ENCODE assay signal across 14 cellular contexts in genomic region chr2:205079173-205079572, GRCh38.
DNase-seq lines count a peak whose midpoint lies in the region; ATAC-seq, FAIRE-seq and TF ChIP-seq lines count a peak whose summit lies in the region.
"Had no signal": no experiment of that assay in that cellular context is flagged by ENCODE, and none has a peak within 500 bp of the region (broad histone marks: within the 10 kb centered on the region; RNA-seq: fewer than 3 reads in every experiment).

No MANE protein-coding gene starts in this region.

- H4K20me1 ChIP-seq in HepG2 (ENCODE audit: insufficient read depth, low read length): no peaks in the 10 kb centered on the region
- H4K20me1 ChIP-seq: BLaER1 treated with 17β-estradiol and CSF1 and Interleukin-3, amounts not matched to agents 10 nM and 100 nM had no signal

- no peak for TF ChIP-seq POLR2A in HepG2 (IDR thresholded peaks at IDR 0.05; ENCODE audit: insufficient read depth in 1 of 2, low read depth in 2 of 2, low read length in 2 of 2)

- no peaks in the 10 kb centered on the region for H3K27me3 ChIP-seq in CD4-positive, alpha-beta memory T cell (ENCODE audit: insufficient read depth, low read length)
- no peaks in the 10 kb centered on the region for H3K27me3 ChIP-seq in HepG2 (ENCODE audit: control insufficient read depth in 1 of 2, insufficient read depth in 2 of 2, low read length in 2 of 2)
- H3K27me3 ChIP-seq: BLaER1 treated with 17β-estradiol and CSF1 and Interleukin-3, amounts not matched to agents 10 nM and 100 nM had no signal

- no peak for TF ChIP-seq CTCF in HepG2 (CRISPR knock-in tag; IDR thresholded peaks at IDR 0.05)

- peaks cover 47% of the 10 kb centered on the region for H3K4me1 ChIP-seq in CD4-positive, alpha-beta memory T cell (ENCODE audit: insufficient read depth, low read length)
- no peaks in the 10 kb centered on the region for H3K4me1 ChIP-seq in HepG2 (ENCODE audit: insufficient read depth, low read length)
- H3K4me1 ChIP-seq: BLaER1 treated with 17β-estradiol and CSF1 and Interleukin-3, amounts not matched to agents 10 nM and 100 nM had no signal

- peaks cover 10% of the 10 kb centered on the region for H3K9me3 Mint-ChIP-seq in activated naive CD4-positive, alpha-beta T cell treated with anti-CD3 and anti-CD28 coated beads, Interleukin-2, amount 10 ng/mL, durations not matched to agents 7 days and 5 days
- H3K9me3 Mint-ChIP-seq in CD4-positive, alpha-beta memory T cell: peaks cover 0 to 2% (median 0%) of the 10 kb centered on the region in 8 donors
- peaks cover 0 to 4% (median 0%) of the 10 kb centered on the region in 9 donors for H3K9me3 Mint-ChIP-seq in naive thymus-derived CD8-positive, alpha-beta T cell
- H3K9me3 Mint-ChIP-seq: IgD-negative memory B cell had no signal

- H3K27ac Mint-ChIP-seq in activated naive CD4-positive, alpha-beta T cell treated with anti-CD3 and anti-CD28 coated beads, Interleukin-2, amount 10 ng/mL, durations not matched to agents 7 days and 5 days: peak overlapping the region; percentile 99
- H3K27ac Mint-ChIP-seq in CD4-positive, alpha-beta memory T cell: peak overlapping the region; percentile 36 to 92 (median 78)
- peak overlapping the region; percentile 90 for H3K27ac Mint-ChIP-seq in T-helper 17 cell
- peak overlapping the region; percentile 61 to 98 (median 93) for H3K27ac Mint-ChIP-seq in naive thymus-derived CD8-positive, alpha-beta T cell
- H3K27ac Mint-ChIP-seq: IgD-negative memory B cell had no signal

- POLR2A ChIA-PET in CD4-positive, alpha-beta memory T cell (lab: Charles Lee; ENCODE audit: partially characterized antibody): no interaction called here
- POLR2A ChIA-PET in naive thymus-derived CD8-positive, alpha-beta T cell (lab: Charles Lee): no interaction called here
- POLR2A ChIA-PET in HepG2 (lab: Yijun Ruan, JAX): no interaction called here

- H3K27ac ChIP-seq in CD4-positive, alpha-beta memory T cell (ENCODE audit: low read depth, low read length): no peak overlapping the region
- H3K27ac ChIP-seq in HepG2 (ENCODE audit: extremely low read length, insufficient read depth, low read length): no peak overlapping the region
- H3K27ac ChIP-seq: BLaER1 treated with 17β-estradiol and CSF1 and Interleukin-3, amounts not matched to agents 10 nM and 100 nM; GM23248 had no signal

- CTCF ChIA-PET in activated naive CD4-positive, alpha-beta T cell treated with anti-CD3 and anti-CD28 coated beads, Interleukin-2, amount 10 ng/mL, durations not matched to agents 7 days and 5 days (lab: Charles Lee): no interaction called here
- CTCF ChIA-PET in CD4-positive, alpha-beta memory T cell (lab: Charles Lee; ENCODE audit: partially characterized antibody): no interaction called here
- CTCF ChIA-PET in HepG2 (lab: Yijun Ruan, JAX; ENCODE audit: low intra/inter-chr PET ratio, low total read pairs): no interaction called here

- H3K4me1 Mint-ChIP-seq in activated naive CD4-positive, alpha-beta T cell treated with anti-CD3 and anti-CD28 coated beads, Interleukin-2, amount 10 ng/mL, durations not matched to agents 7 days and 5 days: peaks cover 65% of the 10 kb centered on the region
- H3K4me1 Mint-ChIP-seq in CD4-positive, alpha-beta memory T cell: peaks cover 31 to 41% (median 35%) of the 10 kb centered on the region in 4 donors
- peaks cover 23% of the 10 kb centered on the region for H3K4me1 Mint-ChIP-seq in T-helper 17 cell
- peaks cover 20 to 58% (median 48%) of the 10 kb centered on the region in 4 donors for H3K4me1 Mint-ChIP-seq in naive thymus-derived CD8-positive, alpha-beta T cell
- H3K4me1 Mint-ChIP-seq: IgD-negative memory B cell had no signal

- no TSS peak for BruUV-seq in HepG2 (replicated peaks; lab: Mats Ljungman, UMichigan)

- no peaks in the 10 kb centered on the region for H3K79me2 ChIP-seq in HepG2 (ENCODE audit: insufficient read depth, low read length)

- no peak for FAIRE-seq in HepG2 (lab: Jason Lieb, UNC)

- H3K9ac ChIP-seq in HepG2 (ENCODE audit: insufficient read depth, low read depth, low read length): no peak overlapping the region
- H3K9ac ChIP-seq: BLaER1 treated with 17β-estradiol and CSF1 and Interleukin-3, amounts not matched to agents 10 nM and 100 nM; GM23248 had no signal

- intact Hi-C loops in CD4-positive, alpha-beta memory T cell (cut with micrococcal nuclease): loop anchor here (5.0 kb wide), 1 partner anchor 112 kb away; no protein-coding TSS in a partner anchor
- intact Hi-C loops in HepG2 (cut with micrococcal nuclease; ENCODE audit: unreplicated experiment): no loop called here

- H3K4me3 Mint-ChIP-seq in activated naive CD4-positive, alpha-beta T cell treated with anti-CD3 and anti-CD28 coated beads, Interleukin-2, amount 10 ng/mL, durations not matched to agents 7 days and 5 days: no peak overlapping the region
- H3K4me3 Mint-ChIP-seq in CD4-positive, alpha-beta memory T cell: peak overlapping the region in 2 of 8 donors; percentile 20 to 26
- no peak overlapping the region for H3K4me3 Mint-ChIP-seq in T-helper 17 cell
- peak overlapping the region in 5 of 10 donors; percentile 3 to 65 (median 11) for H3K4me3 Mint-ChIP-seq in naive thymus-derived CD8-positive, alpha-beta T cell
- H3K4me3 Mint-ChIP-seq: IgD-negative memory B cell had no signal

- no peaks in the 10 kb centered on the region for H3K9me3 ChIP-seq in CD4-positive, alpha-beta memory T cell (ENCODE audit: control insufficient read depth in 1 of 2, low read length in 2 of 2)
- H3K9me3 ChIP-seq in T-helper 17 cell (ENCODE audit: control insufficient read depth, low read length, poor library complexity, severe bottlenecking): no peaks in the 10 kb centered on the region
- no peaks in the 10 kb centered on the region for H3K9me3 ChIP-seq in HepG2 (ENCODE audit: low read length)
- H3K9me3 ChIP-seq: BLaER1 treated with 17β-estradiol and CSF1 and Interleukin-3, amounts not matched to agents 10 nM and 100 nM had no signal

- in situ Hi-C loops in HepG2 (cut with HindIII; ENCODE audit: extremely low pct_ligation_motif_present, low pct_unique_long_range_greater_than_20kb): no loop called here

- TF ChIP-seq RAD21 in HepG2 (CRISPR knock-in tag; IDR thresholded peaks at IDR 0.05): no peak

- 36% methylated on average over 3 of the region's 3 CpGs for WGBS in HepG2 (ENCODE audit: low lambda C conversion rate)

- no peak overlapping the region for H2AFZ ChIP-seq in HepG2 (ENCODE audit: low read length)
- H2AFZ ChIP-seq: GM23248 had no signal

- no peak overlapping the region for H3K4me3 ChIP-seq in CD4-positive, alpha-beta memory T cell (ENCODE audit: low read length in 2 of 2)
- H3K4me3 ChIP-seq in HepG2 (replicated peaks in 1 of 3; ENCODE audit: insufficient read depth in 1 of 3, low read depth in 2 of 3, low read length in 3 of 3): no peak overlapping the region
- H3K4me3 ChIP-seq: BLaER1 treated with 17β-estradiol and CSF1 and Interleukin-3, amounts not matched to agents 10 nM and 100 nM; GM23248 had no signal

- H3K36me3 ChIP-seq in CD4-positive, alpha-beta memory T cell (ENCODE audit: insufficient read depth, low read length): no peaks in the 10 kb centered on the region
- H3K36me3 ChIP-seq in HepG2 (replicated peaks in 1 of 2; ENCODE audit: control insufficient read depth in 1 of 2, insufficient read depth in 2 of 2, low read length in 2 of 2): no peaks in the 10 kb centered on the region
- H3K36me3 ChIP-seq: BLaER1 treated with 17β-estradiol and CSF1 and Interleukin-3, amounts not matched to agents 10 nM and 100 nM had no signal

- DNase-seq in activated naive CD4-positive, alpha-beta T cell treated with anti-CD3 and anti-CD28 coated beads, Interleukin-2, amount 10 ng/mL, durations not matched to agents 7 days and 5 days: no peak
- DNase-seq in activated naive CD4-positive, alpha-beta T cell (lab: John Stamatoyannopoulos, UW): no peak
- DNase-seq in CD4-positive, alpha-beta memory T cell: no peak
- no peak for DNase-seq in T-helper 17 cell
- DNase-seq in naive thymus-derived CD8-positive, alpha-beta T cell: no peak
- DNase-seq in HepG2 (ENCODE audit: low spot score): no peak
- DNase-seq in activated effector memory CD4-positive, alpha-beta T cell treated with Interleukin-2 at 50 U/mL for 16 hours: no peak
- DNase-seq in amygdala (lab: John Stamatoyannopoulos, UW): no peak
- DNase-seq: ACHN, DMS53, GM23248, H7 had no signal

- H3K36me3 Mint-ChIP-seq in activated naive CD4-positive, alpha-beta T cell treated with anti-CD3 and anti-CD28 coated beads, Interleukin-2, amount 10 ng/mL, durations not matched to agents 7 days and 5 days: peaks cover 27% of the 10 kb centered on the region
- peaks cover 0 to 3% of the 10 kb centered on the region in 2 donors for H3K36me3 Mint-ChIP-seq in CD4-positive, alpha-beta memory T cell
- H3K36me3 Mint-ChIP-seq in T-helper 17 cell (ENCODE audit: low read depth): no peaks in the 10 kb centered on the region
- H3K36me3 Mint-ChIP-seq in naive thymus-derived CD8-positive, alpha-beta T cell: peaks cover 0 to 7% (median 0%) of the 10 kb centered on the region in 3 donors
- H3K36me3 Mint-ChIP-seq: IgD-negative memory B cell had no signal

- TF ChIP-seq EP300 in HepG2 (IDR thresholded peaks at IDR 0.05; ENCODE audit: low read depth in 2 of 2, low read length in 2 of 2) (no peak), HepG2 (CRISPR knock-in tag; IDR thresholded peaks at IDR 0.05; ENCODE audit: borderline replicate concordance) (no peak)

- no peaks in the 10 kb centered on the region for H3K27me3 Mint-ChIP-seq in activated naive CD4-positive, alpha-beta T cell treated with anti-CD3 and anti-CD28 coated beads, Interleukin-2, amount 10 ng/mL, durations not matched to agents 7 days and 5 days
- no peaks in the 10 kb centered on the region for H3K27me3 Mint-ChIP-seq in CD4-positive, alpha-beta memory T cell
- H3K27me3 Mint-ChIP-seq in T-helper 17 cell: no peaks in the 10 kb centered on the region
- no peaks in the 10 kb centered on the region for H3K27me3 Mint-ChIP-seq in naive thymus-derived CD8-positive, alpha-beta T cell
- H3K27me3 Mint-ChIP-seq: IgD-negative memory B cell had no signal

- H3K4me2 ChIP-seq in HepG2 (ENCODE audit: low read depth, low read length): no peak overlapping the region
- H3K4me2 ChIP-seq: BLaER1 treated with 17β-estradiol and CSF1 and Interleukin-3, amounts not matched to agents 10 nM and 100 nM had no signal

- ATAC-seq in T-helper 17 cell (no peak), HepG2 (no peak)
- ATAC-seq in naive thymus-derived CD8-positive, alpha-beta T cell: no peak

TF ChIP-seq in HepG2, 621 proteins besides CTCF, POLR2A, EP300 and RAD21 (continues in another document):
- no peak for TF ChIP-seq NR2F6 (IDR thresholded peaks at IDR 0.05)
- no peak for TF ChIP-seq NR2F6 (CRISPR knock-in tag; IDR thresholded peaks at IDR 0.05)
- no peak for TF ChIP-seq PHF5A (CRISPR knock-in tag; IDR thresholded peaks at IDR 0.05; ENCODE audit: low read depth, unreplicated experiment)
- TF ChIP-seq ZFP37 (CRISPR knock-in tag; IDR thresholded peaks at IDR 0.05; ENCODE audit: borderline replicate concordance): no peak
